ENCODE assay signal across 26 cellular contexts in genomic region chr5:137291031-137291430, GRCh38.
"Had no signal": no experiment of that assay in that cellular context is flagged by ENCODE, and none has a peak within 500 bp of the region (broad histone marks: within the 10 kb centered on the region; RNA-seq: fewer than 3 reads in every experiment).

No MANE protein-coding gene starts in this region.

- ATAC-seq: Panc1 had no signal

- H3K4me1 ChIP-seq: SJSA1 had no signal

- H3K36me3 ChIP-seq: MG63, SJSA1 had no signal

- DNase-seq: Kasumi-1, MG63, NCI-H1048, NCI-H1092 treated with DMSO at 0.1 percent for 48 hours, NCI-H1417, NCI-H1436, NCI-H146, NCI-H1694, NCI-H187, NCI-H1930, NCI-H2029 treated with DMSO at 0.1 percent for 48 hours, NCI-H2171 treated with DMSO at 0.1 percent for 48 hours, NCI-H226, NCI-H510A, NCI-H524, NCI-H526, NCI-H774, PC-9, Right ventricle myocardium superior, SHP77 treated with DMSO at 0.1 percent for 48 hours, SK-N-SH, SW 1271, T-helper 1 cell had no signal

- H3K27ac ChIP-seq: PC-9, RWPE1, SJSA1 had no signal

- H3K27me3 ChIP-seq: MG63 had no signal

- H3K4me3 ChIP-seq: MG63, PC-9, SJSA1 had no signal

- H3K9me3 ChIP-seq: SJSA1, SK-N-SH had no signal
